9 cellular contexts compared by ENCODE assay signal in the genomic region with DNA sequence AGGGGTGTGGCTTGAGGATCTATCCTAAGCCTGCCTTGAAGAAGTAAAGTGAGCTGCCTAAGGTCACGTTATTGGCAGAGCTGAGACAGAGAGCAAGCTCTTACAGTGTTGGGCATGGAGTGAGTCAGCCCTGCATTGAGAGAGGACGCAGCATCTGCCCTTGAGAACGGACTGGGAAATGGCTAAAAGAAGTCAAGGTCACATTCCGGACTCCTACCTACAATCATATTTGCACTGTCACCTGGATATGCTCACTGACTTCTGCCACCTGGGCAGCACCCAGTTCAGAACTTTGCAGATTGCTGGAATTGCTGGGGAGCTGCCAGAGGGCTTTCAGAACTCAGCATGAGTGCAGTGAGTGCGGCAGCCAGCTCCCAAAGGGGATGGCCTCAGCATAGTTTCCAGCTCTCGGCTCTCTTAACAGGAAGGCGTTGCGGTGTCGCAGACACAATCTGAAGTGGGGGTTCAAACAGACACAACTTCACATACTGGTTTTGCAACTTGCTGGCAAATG.
A peak's percentile ranks its signal among the peaks of the same experiment; 100 is the strongest.
DNase-seq lines count a peak whose midpoint lies in the region; ATAC-seq and TF ChIP-seq lines count a peak whose summit lies in the region.
"Had no signal": no experiment of that assay in that cellular context is flagged by ENCODE, and none has a peak within 500 bp of the region (broad histone marks: within the 10 kb centered on the region; RNA-seq: fewer than 3 reads in every experiment).

No MANE protein-coding gene starts in this region.

- no peak for TF ChIP-seq CTCF in endodermal cell (conservative IDR thresholded peaks at IDR 0.05)

- H3K9me3 Mint-ChIP-seq in endodermal cell = no peaks in the 10 kb centered on the region

- H3K27ac ChIP-seq in endodermal cell (ENCODE audit: low read depth, low read length) (no peak overlapping the region), mesodermal cell (ENCODE audit: low read depth, low read length, severe bottlenecking) (peak overlapping the region; percentile 65)

- no peak overlapping the region for H3K27ac Mint-ChIP-seq in endodermal cell

- peaks cover 19% of the 10 kb centered on the region for H3K4me1 Mint-ChIP-seq in endodermal cell

- H3K9me3 ChIP-seq in endodermal cell (ENCODE audit: control insufficient read depth, low read length) (no peaks in the 10 kb centered on the region), mesodermal cell (ENCODE audit: control insufficient read depth, low read length) (no peaks in the 10 kb centered on the region)
- H3K9me3 ChIP-seq: tibial nerve had no signal

- H3K9ac ChIP-seq in endodermal cell (ENCODE audit: extremely low read depth, low read length, poor library complexity, severe bottlenecking) = no peak overlapping the region

- H3K4me3 Mint-ChIP-seq in endodermal cell = peak overlapping the region; percentile 21

- H3K36me3 ChIP-seq in endodermal cell (ENCODE audit: control insufficient read depth, insufficient read depth, low read length) (no peaks in the 10 kb centered on the region), mesodermal cell (ENCODE audit: control insufficient read depth, insufficient read depth, low read length) (no peaks in the 10 kb centered on the region)
- H3K36me3 ChIP-seq: tibial nerve had no signal

- ATAC-seq in HG02870 (IDR thresholded peaks at IDR 0.05; ENCODE audit: unreplicated experiment) (no peak), HG03460 (IDR thresholded peaks at IDR 0.05; ENCODE audit: unreplicated experiment) (no peak)

- H3K36me3 Mint-ChIP-seq in endodermal cell (ENCODE audit: low read depth) = no peaks in the 10 kb centered on the region

- H3K4me3 ChIP-seq in endodermal cell (ENCODE audit: low read length) = no peak overlapping the region
- no peak overlapping the region for H3K4me3 ChIP-seq in mesodermal cell (ENCODE audit: extremely low read depth, insufficient read depth, low read length, poor library complexity, severe bottlenecking)
- H3K4me3 ChIP-seq: tibial nerve had no signal

- H3K27me3 ChIP-seq in endodermal cell (ENCODE audit: control insufficient read depth, insufficient read depth, low read length, poor library complexity, severe bottlenecking) = no peaks in the 10 kb centered on the region
- H3K27me3 ChIP-seq: tibial nerve had no signal

- 54 to 67% methylated on average over 8 to 9 of the region's 9 CpGs for WGBS in endodermal cell (ENCODE audit: insufficient coverage in 1 of 2, insufficient read length in 1 of 2), 2 experiments
- WGBS in mesodermal cell (ENCODE audit: insufficient coverage in 2 of 2), 2 experiments = 35 to 47% methylated on average over 7 to 9 of the region's 9 CpGs

- no peaks in the 10 kb centered on the region for H3K27me3 Mint-ChIP-seq in endodermal cell (ENCODE audit: insufficient read depth)

- no peaks in the 10 kb centered on the region for H3K4me1 ChIP-seq in endodermal cell (ENCODE audit: control insufficient read depth, insufficient read depth, low read length)
- H3K4me1 ChIP-seq in mesodermal cell (ENCODE audit: control insufficient read depth, insufficient read depth, low read length, poor library complexity, severe bottlenecking) = peaks cover 29% of the 10 kb centered on the region

- DNase-seq in DMS53 treated with DMSO at 0.1 percent for 48 hours (lab: John Stamatoyannopoulos, UW; ENCODE audit: unreplicated experiment) (peak; percentile 16), NCI-H69 (lab: John Stamatoyannopoulos, UW) (peak; percentile 23), endodermal cell (peak; percentile 70), NCI-H526 treated with DMSO at 0.1 percent for 48 hours (lab: John Stamatoyannopoulos, UW) (no peak)
- no peak for DNase-seq in activated CD4-positive, alpha-beta T cell treated with anti-CD3 and anti-CD28 coated beads for 4 hours

Comparison
In these comparisons a context has a peak if more than half of its experiments do, and no peak if none do; other contexts are left out.
1. DNase-seq: peak in DMS53 treated with DMSO at 0.1 percent for 48 hours (single experiment), NCI-H69 (single experiment) and endodermal cell (single experiment); none in activated CD4-positive, alpha-beta T cell treated with anti-CD3 and anti-CD28 coated beads for 4 hours (0 of 2) and NCI-H526 treated with DMSO at 0.1 percent for 48 hours (single experiment).